9 cellular contexts compared by ENCODE assay signal in genomic region chr18:62881509-62882016, GRCh38.
DNase-seq lines count a peak whose midpoint lies in the region; ATAC-seq and TF ChIP-seq lines count a peak whose summit lies in the region.
"Had no signal": no experiment of that assay in that cellular context is flagged by ENCODE, and none has a peak within 500 bp of the region (broad histone marks: within the 10 kb centered on the region; RNA-seq: fewer than 3 reads in every experiment).

No MANE protein-coding gene starts in this region.

- no peak overlapping the region for H3K4me3 ChIP-seq in lung
- no peak overlapping the region for H3K4me3 ChIP-seq in Karpas-422 (ENCODE audit: low read length)

- no peaks in the 10 kb centered on the region for H3K79me2 ChIP-seq in Karpas-422 (ENCODE audit: low read length)

- H3K4me2 ChIP-seq in Karpas-422 (ENCODE audit: low read depth, low read length, poor library complexity, severe bottlenecking), result no peak overlapping the region

- WGBS in lung, 2 donors, result 70 to 82% methylated on average over 4 of the region's 4 CpGs

- H4K20me1 ChIP-seq in Karpas-422 (ENCODE audit: insufficient read depth, low read depth, low read length), result no peaks in the 10 kb centered on the region

- ATAC-seq in lung (ENCODE audit: insufficient read depth, low FRiP score), result peak; percentile 71

- H2AFZ ChIP-seq in Karpas-422 (ENCODE audit: low read length), result no peak overlapping the region

- H3K27me3 ChIP-seq in lung (ENCODE audit: control insufficient read depth, insufficient read depth) (no peaks in the 10 kb centered on the region), Karpas-422 (ENCODE audit: low read length) (no peaks in the 10 kb centered on the region)

- DNase-seq in DMS 273 (lab: John Stamatoyannopoulos, UW; ENCODE audit: unreplicated experiment) (peak; percentile 44), DMS 273 treated with DMSO at 0.1 percent for 48 hours (lab: John Stamatoyannopoulos, UW) (no peak), NCI-H128 (lab: John Stamatoyannopoulos, UW; ENCODE audit: unreplicated experiment) (peak; percentile 14), astrocyte of the hippocampus (ENCODE audit: low read depth, low spot score) (peak; percentile 95), lung (ENCODE audit: low spot score) (peak; percentile 37), NCI-H2227 treated with DMSO at 0.1 percent for 48 hours (lab: John Stamatoyannopoulos, UW) (no peak), Karpas-422 (no peak), GM20000 (ENCODE audit: low spot score) (no peak)

- H3K9ac ChIP-seq in Karpas-422 (ENCODE audit: low read length), result no peak overlapping the region

- H3K27ac ChIP-seq in lung (ENCODE audit: low read depth in 1 of 2, low read length in 1 of 2) (no peak overlapping the region), Karpas-422 (ENCODE audit: low read length) (no peak overlapping the region)
- H3K27ac ChIP-seq: 22Rv1 had no signal

- TF ChIP-seq CTCF in lung (IDR thresholded peaks at IDR 0.05; ENCODE audit: control extremely low read depth, extremely low read depth), result no peak
- no peak for TF ChIP-seq CTCF in GM20000 (IDR thresholded peaks at IDR 0.05; ENCODE audit: extremely low read depth, missing control alignments)

- no peaks in the 10 kb centered on the region for H3K9me2 ChIP-seq in Karpas-422 (replicated peaks; ENCODE audit: insufficient read depth, low read length)

- H3K4me1 ChIP-seq in lung (ENCODE audit: control insufficient read depth in 2 of 2, insufficient read depth in 2 of 2, low read length in 2 of 2) (peaks cover 2 to 24% of the 10 kb centered on the region in 2 donors), Karpas-422 (ENCODE audit: low read length) (peaks cover 3% of the 10 kb centered on the region)

- H3K36me3 ChIP-seq in lung (ENCODE audit: control insufficient read depth in 2 of 2, insufficient read depth in 2 of 2, low read length in 2 of 2) (no peaks in the 10 kb centered on the region), Karpas-422 (ENCODE audit: insufficient read depth, low read length) (no peaks in the 10 kb centered on the region)

- H3K9me3 ChIP-seq in lung (ENCODE audit: control insufficient read depth in 2 of 2, insufficient read depth in 1 of 2, low read length in 1 of 2) (no peaks in the 10 kb centered on the region), Karpas-422 (ENCODE audit: low read length) (no peaks in the 10 kb centered on the region)

Comparison
In these comparisons a context has a peak if more than half of its experiments do, and no peak if none do; other contexts are left out.
1. DNase-seq: peak in DMS 273 (single experiment), NCI-H128 (single experiment), astrocyte of the hippocampus (single experiment) and lung (single experiment); none in DMS 273 treated with DMSO at 0.1 percent for 48 hours (single experiment), NCI-H2227 treated with DMSO at 0.1 percent for 48 hours (single experiment), Karpas-422 (single experiment) and GM20000 (single experiment).